1 cellular context compared by ENCODE assay signal in the genomic region with DNA sequence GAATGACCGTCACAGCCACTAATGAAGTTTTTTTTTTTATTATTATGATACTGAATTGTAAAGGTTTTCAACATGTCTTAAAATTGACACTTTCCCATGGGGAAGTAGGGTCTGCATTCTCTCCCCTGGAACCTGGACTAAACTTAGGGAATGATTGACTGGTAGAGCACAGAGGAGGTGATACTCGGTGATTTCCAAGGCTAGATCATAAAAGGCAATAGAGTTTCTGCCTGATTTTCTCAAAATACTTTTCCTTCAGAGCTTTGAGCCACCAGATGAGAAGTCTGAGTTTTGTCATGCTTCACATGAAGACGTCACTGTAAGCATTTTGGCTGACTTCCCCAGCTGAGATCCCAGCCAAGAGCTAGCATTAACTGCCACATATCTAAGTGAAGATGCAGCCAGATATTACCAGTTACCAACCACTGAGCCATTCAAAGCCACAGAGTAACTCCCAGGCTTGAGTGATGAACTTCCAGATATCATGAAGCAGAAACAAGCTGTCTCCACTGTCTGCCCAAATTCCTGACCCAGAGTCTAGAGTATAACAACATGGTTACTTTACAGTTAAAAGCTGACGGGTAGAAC.
TF ChIP-seq lines count a peak whose summit lies in the region.

No MANE protein-coding gene starts in this region.

TF ChIP-seq in IMR-90, 13 proteins besides CTCF, POLR2A, EP300 and RAD21 (continued from another document):
- TF ChIP-seq, protein P1, sequence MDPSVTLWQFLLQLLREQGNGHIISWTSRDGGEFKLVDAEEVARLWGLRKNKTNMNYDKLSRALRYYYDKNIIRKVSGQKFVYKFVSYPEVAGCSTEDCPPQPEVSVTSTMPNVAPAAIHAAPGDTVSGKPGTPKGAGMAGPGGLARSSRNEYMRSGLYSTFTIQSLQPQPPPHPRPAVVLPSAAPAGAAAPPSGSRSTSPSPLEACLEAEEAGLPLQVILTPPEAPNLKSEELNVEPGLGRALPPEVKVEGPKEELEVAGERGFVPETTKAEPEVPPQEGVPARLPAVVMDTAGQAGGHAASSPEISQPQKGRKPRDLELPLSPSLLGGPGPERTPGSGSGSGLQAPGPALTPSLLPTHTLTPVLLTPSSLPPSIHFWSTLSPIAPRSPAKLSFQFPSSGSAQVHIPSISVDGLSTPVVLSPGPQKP (IDR thresholded peaks at IDR 0.05; ENCODE audit: borderline replicate concordance, low read depth, low read length), result no peak
- TF ChIP-seq, protein P2, sequence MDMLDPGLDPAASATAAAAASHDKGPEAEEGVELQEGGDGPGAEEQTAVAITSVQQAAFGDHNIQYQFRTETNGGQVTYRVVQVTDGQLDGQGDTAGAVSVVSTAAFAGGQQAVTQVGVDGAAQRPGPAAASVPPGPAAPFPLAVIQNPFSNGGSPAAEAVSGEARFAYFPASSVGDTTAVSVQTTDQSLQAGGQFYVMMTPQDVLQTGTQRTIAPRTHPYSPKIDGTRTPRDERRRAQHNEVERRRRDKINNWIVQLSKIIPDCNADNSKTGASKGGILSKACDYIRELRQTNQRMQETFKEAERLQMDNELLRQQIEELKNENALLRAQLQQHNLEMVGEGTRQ (IDR thresholded peaks at IDR 0.05; ENCODE audit: low read depth, low read length), result no peak
- TF ChIP-seq CEBPB (IDR thresholded peaks at IDR 0.05; ENCODE audit: low read depth, low read length) (no peak), CHD1 (IDR thresholded peaks at IDR 0.05; ENCODE audit: low read depth, low read length) (no peak), NFE2L2 (IDR thresholded peaks at IDR 0.05; ENCODE audit: low read depth, low read length) (no peak)
